In genomic region chr1:156755527-156755950, GRCh38 we compare ENCODE assay signal across 17 cellular contexts. TPM values are rescaled to one million over a fixed set of nuclear protein-coding genes. Genes with fewer than 3 reads are reported as not detected.
A peak's percentile ranks its signal among the peaks of the same experiment; 100 is the strongest.
DNase-seq lines count a peak whose midpoint lies in the region; ATAC-seq and TF ChIP-seq lines count a peak whose summit lies in the region.
"Had no signal": no experiment of that assay in that cellular context is flagged by ENCODE, and none has a peak within 500 bp of the region (broad histone marks: within the 10 kb centered on the region; RNA-seq: fewer than 3 reads in every experiment).

No MANE protein-coding gene starts in this region.

- peaks cover 17% of the 10 kb centered on the region for H3K4me1 Mint-ChIP-seq in mesothelial cell of epicardium
- H3K4me1 Mint-ChIP-seq in stimulated activated naive B cell treated with anti-CD40 and anti-IgM and Interleukin-4, amounts not matched to agents 10 μg/mL and 1 μg/mL and 100 μg/mL, for 72 hours: peaks cover 14 to 29% of the 10 kb centered on the region in 2 donors

- peaks cover 6% of the 10 kb centered on the region for H3K4me1 ChIP-seq in cardiac muscle cell (ENCODE audit: low read depth)
- peaks cover 9% of the 10 kb centered on the region for H3K4me1 ChIP-seq in Panc1 (ENCODE audit: control insufficient read depth, insufficient read depth, low read length)

- ATAC-seq in left ventricle myocardium superior (no peak), Panc1 (no peak), HG02798 (IDR thresholded peaks at IDR 0.05; ENCODE audit: poor library complexity, unreplicated experiment) (no peak)
- ATAC-seq in stimulated activated naive B cell treated with anti-CD40 and anti-IgM and Interleukin-4, amounts not matched to agents 10 μg/mL and 1 μg/mL and 100 μg/mL, for 72 hours (replicated peaks): peak in 1 of 2 donors; percentile 26
- ATAC-seq in stimulated activated naive CD8-positive, alpha-beta T cell treated with anti-CD3 and anti-CD28 coated beads, Interleukin-15, Interleukin-2, amounts not matched to agents 100 U/mL and 50 U/mL, for 24 hours: no peak

- TSS peak; percentile 54 for BruUV-seq in Panc1 (replicated peaks; lab: Mats Ljungman, UMichigan)

- H3K36me3 Mint-ChIP-seq in mesothelial cell of epicardium: no peaks in the 10 kb centered on the region
- peaks cover 3 to 8% of the 10 kb centered on the region in 2 donors for H3K36me3 Mint-ChIP-seq in stimulated activated naive B cell treated with anti-CD40 and anti-IgM and Interleukin-4, amounts not matched to agents 10 μg/mL and 1 μg/mL and 100 μg/mL, for 72 hours
- H3K36me3 Mint-ChIP-seq: IgD-negative memory B cell had no signal

- in situ Hi-C loops in Panc1 (cut with HindIII; ENCODE audit: low pct_unique_long_range_greater_than_20kb, low sequenced_read_pairs): no loop called here

- intact Hi-C loops in left ventricle myocardium superior (cut with micrococcal nuclease) (no loop called here), Panc1 (cut with micrococcal nuclease; ENCODE audit: unreplicated experiment) (no loop called here)

- TF ChIP-seq CTCF in cardiac muscle cell (IDR thresholded peaks at IDR 0.05; ENCODE audit: low read depth, low read length): no peak
- TF ChIP-seq CTCF in Panc1 (IDR thresholded peaks at IDR 0.05): no peak
- no peak for TF ChIP-seq CTCF in mesothelial cell of epicardium (IDR thresholded peaks at IDR 0.05; ENCODE audit: unreplicated experiment)

- DNase-seq in cardiac muscle cell (ENCODE audit: low read depth in 1 of 2, low spot score in 1 of 2) (no peak), left ventricle myocardium superior (no peak), Panc1 (ENCODE audit: low read depth, low spot score) (no peak), mesothelial cell of epicardium (ENCODE audit: low spot score in 2 of 2, unreplicated experiment in 2 of 2) (no peak), NCI-H187 (lab: John Stamatoyannopoulos, UW) (no peak)
- no peak for DNase-seq in stimulated activated naive B cell treated with anti-CD40 and anti-IgM and Interleukin-4, amounts not matched to agents 10 μg/mL and 1 μg/mL and 100 μg/mL, for 72 hours
- no peak for DNase-seq in stimulated activated naive CD8-positive, alpha-beta T cell treated with anti-CD3 and anti-CD28 coated beads, Interleukin-15, Interleukin-2, amounts not matched to agents 100 U/mL and 50 U/mL, for 24 hours
- DNase-seq: 8988T; CD4-positive, alpha-beta memory T cell; HFFc6; Kasumi-1; MG63; NCI-H1048; NCI-H1436 treated with DMSO at 0.1 percent for 48 hours; NCI-H2081 treated with DMSO at 0.1 percent for 48 hours had no signal

- peak overlapping the region; percentile 43 for H3K27ac Mint-ChIP-seq in mesothelial cell of epicardium
- H3K27ac Mint-ChIP-seq in stimulated activated naive B cell treated with anti-CD40 and anti-IgM and Interleukin-4, amounts not matched to agents 10 μg/mL and 1 μg/mL and 100 μg/mL, for 72 hours: peak overlapping the region; percentile 51
- H3K27ac Mint-ChIP-seq: HFFc6, IgD-negative memory B cell had no signal

- no peaks in the 10 kb centered on the region for H3K27me3 Mint-ChIP-seq in mesothelial cell of epicardium (ENCODE audit: low read depth)
- no peaks in the 10 kb centered on the region for H3K27me3 Mint-ChIP-seq in stimulated activated naive B cell treated with anti-CD40 and anti-IgM and Interleukin-4, amounts not matched to agents 10 μg/mL and 1 μg/mL and 100 μg/mL, for 72 hours
- H3K27me3 Mint-ChIP-seq: CD4-positive, alpha-beta memory T cell; IgD-negative memory B cell had no signal

- H3K27ac ChIP-seq in cardiac muscle cell (peak overlapping the region; percentile 48), Panc1 (ENCODE audit: low read length) (no peak overlapping the region)

- H3K27me3 ChIP-seq in cardiac muscle cell (no peaks in the 10 kb centered on the region), Panc1 (ENCODE audit: control insufficient read depth, insufficient read depth, low read length) (no peaks in the 10 kb centered on the region)
- H3K27me3 ChIP-seq: MG63 had no signal

- H3K4me3 Mint-ChIP-seq in mesothelial cell of epicardium: no peak overlapping the region
- peak overlapping the region in 1 of 2 donors; percentile 1 for H3K4me3 Mint-ChIP-seq in stimulated activated naive B cell treated with anti-CD40 and anti-IgM and Interleukin-4, amounts not matched to agents 10 μg/mL and 1 μg/mL and 100 μg/mL, for 72 hours
- H3K4me3 Mint-ChIP-seq: CD4-positive, alpha-beta memory T cell; HFFc6 had no signal

- no peaks in the 10 kb centered on the region for H3K9me3 ChIP-seq in cardiac muscle cell (ENCODE audit: low read depth)
- no peaks in the 10 kb centered on the region for H3K9me3 ChIP-seq in Panc1 (ENCODE audit: control insufficient read depth, insufficient read depth, low read depth, low read length)
- H3K9me3 ChIP-seq: MG63 had no signal

- POLR2A ChIA-PET in Panc1 (lab: Charles Lee): no interaction called here

- H3K36me3 ChIP-seq in cardiac muscle cell (no peaks in the 10 kb centered on the region), Panc1 (ENCODE audit: control insufficient read depth, insufficient read depth, low read length) (no peaks in the 10 kb centered on the region; the same call in 1 of the 2 replicates)

- CTCF ChIA-PET in Panc1 (lab: Charles Lee): no interaction called here

- H3K9me3 Mint-ChIP-seq in mesothelial cell of epicardium: no peaks in the 10 kb centered on the region
- H3K9me3 Mint-ChIP-seq in stimulated activated naive B cell treated with anti-CD40 and anti-IgM and Interleukin-4, amounts not matched to agents 10 μg/mL and 1 μg/mL and 100 μg/mL, for 72 hours: no peaks in the 10 kb centered on the region
- H3K9me3 Mint-ChIP-seq: CD4-positive, alpha-beta memory T cell; HFFc6; IgD-negative memory B cell had no signal

- H3K4me3 ChIP-seq in cardiac muscle cell: no peak overlapping the region
- H3K4me3 ChIP-seq in Panc1 (ENCODE audit: low read depth in 2 of 2, low read length in 2 of 2): no peak overlapping the region
- H3K4me3 ChIP-seq: MG63 had no signal

RNA-seq across cellular contexts. Expression of gene HDGF, which starts 4.1 kb away (rescaled TPM):
- total RNA-seq in cardiac muscle cell (207 and 480 TPM in 2 replicates), left ventricle myocardium superior (185 TPM), Panc1 (2021; ENCODE audit: unreplicated experiment) (325 TPM), mesothelial cell of epicardium (176 to 183 TPM (median 182 TPM) in 3 replicates)
- polyA plus RNA-seq in cardiac muscle cell: 176 and 238 TPM in 2 replicates
- polyA plus RNA-seq in Panc1 (2012; ENCODE audit: insufficient read length): 302 TPM

RNA-seq across cellular contexts. Expression of gene PRCC, which starts 11.8 kb away (rescaled TPM):
- 117 and 126 TPM in 2 replicates for total RNA-seq in cardiac muscle cell
- 118 and 150 TPM in 2 replicates for polyA plus RNA-seq in cardiac muscle cell
- total RNA-seq in left ventricle myocardium superior: 41.3 TPM
- total RNA-seq in Panc1 (2021; ENCODE audit: unreplicated experiment): 78.5 TPM
- polyA plus RNA-seq in Panc1 (2012; ENCODE audit: insufficient read length): 61.8 TPM
- 78.4 to 93.9 TPM (median 93.7 TPM) in 3 replicates for total RNA-seq in mesothelial cell of epicardium

RNA-seq across cellular contexts. Expression of gene MRPL24, which starts 14.7 kb away (rescaled TPM):
- total RNA-seq in cardiac muscle cell (34.9 and 54.1 TPM in 2 replicates), left ventricle myocardium superior (96.1 TPM), Panc1 (2021; ENCODE audit: unreplicated experiment) (80.4 TPM), mesothelial cell of epicardium (35.5 to 40.5 TPM (median 38.4 TPM) in 3 replicates)
- polyA plus RNA-seq in cardiac muscle cell: 70.7 and 77.7 TPM in 2 replicates
- polyA plus RNA-seq in Panc1 (2012; ENCODE audit: insufficient read length): 109 TPM

RNA-seq across cellular contexts. Expression of gene ISG20L2, which starts 27.0 kb away (rescaled TPM):
- total RNA-seq in cardiac muscle cell: 22.6 and 27.3 TPM in 2 replicates
- polyA plus RNA-seq in cardiac muscle cell: 25.1 and 31.3 TPM in 2 replicates
- total RNA-seq in left ventricle myocardium superior: 12.0 TPM
- 40.6 TPM for total RNA-seq in Panc1 (2021; ENCODE audit: unreplicated experiment)
- polyA plus RNA-seq in Panc1 (2012; ENCODE audit: insufficient read length): 26.9 TPM
- 37.3 to 41.9 TPM (median 39.3 TPM) in 3 replicates for total RNA-seq in mesothelial cell of epicardium

RNA-seq across cellular contexts. Expression of gene METTL25B, which starts 27.3 kb away (rescaled TPM):
- total RNA-seq in cardiac muscle cell: 22.8 and 25.4 TPM in 2 replicates
- polyA plus RNA-seq in cardiac muscle cell: 19.5 and 20.9 TPM in 2 replicates
- 14.7 TPM for total RNA-seq in left ventricle myocardium superior
- total RNA-seq in Panc1 (2021; ENCODE audit: unreplicated experiment): 32.8 TPM
- polyA plus RNA-seq in Panc1 (2012; ENCODE audit: insufficient read length): 37.7 TPM
- 36.9 to 39.2 TPM (median 39.0 TPM) in 3 replicates for total RNA-seq in mesothelial cell of epicardium
